Comparison of ENCODE assay signal across 12 cellular contexts in the genomic region with DNA sequence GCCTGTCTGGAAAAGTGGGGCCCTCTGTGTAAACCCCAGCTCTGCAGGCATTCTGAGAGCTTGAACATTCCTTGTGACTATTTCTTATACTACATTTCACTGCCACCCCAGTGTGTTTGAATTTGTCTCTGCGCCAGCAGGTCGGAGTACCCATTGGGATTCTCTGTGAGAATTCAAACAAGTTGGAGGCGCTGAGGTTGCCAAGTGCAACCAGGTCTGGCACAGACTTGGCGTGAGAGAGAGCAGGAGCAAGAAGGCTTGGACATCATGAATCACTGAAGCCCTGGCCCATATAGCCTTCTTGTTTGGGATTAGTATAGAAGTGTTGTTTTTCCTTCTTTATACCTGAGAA. TPM values are rescaled to one million over a fixed set of nuclear protein-coding genes. Genes with fewer than 3 reads are reported as not detected.
DNase-seq lines count a peak whose midpoint lies in the region; ATAC-seq and TF ChIP-seq lines count a peak whose summit lies in the region.
"Had no signal": no experiment of that assay in that cellular context is flagged by ENCODE, and none has a peak within 500 bp of the region (broad histone marks: within the 10 kb centered on the region; RNA-seq: fewer than 3 reads in every experiment).

No MANE protein-coding gene starts in this region.

- ATAC-seq in HCT116 (no peak), right lobe of liver (peak in 2 of 4 donors; percentile 12 to 25)
- ATAC-seq: T-cell had no signal

- H3K79me2 ChIP-seq in HCT116 (ENCODE audit: insufficient read depth, low read length): no peaks in the 10 kb centered on the region
- no peaks in the 10 kb centered on the region for H3K79me2 ChIP-seq in smooth muscle cell (ENCODE audit: low read depth)

- no TSS peak for BruUV-seq in HCT116 (replicated peaks; lab: Mats Ljungman, UMichigan)

- DNase-seq in HCT116 (ENCODE audit: low read depth, low spot score) (no peak), cerebellum (ENCODE audit: low spot score) (peak; percentile 29), right lobe of liver (peak; percentile 37 to 78 (median 72)), smooth muscle cell (lab: John Stamatoyannopoulos, UW; ENCODE audit: unreplicated experiment) (no peak), activated gamma-delta T cell treated with Interleukin-2 at 50 U/mL for 16 hours (no peak), NCI-H2196 treated with DMSO at 0.1 percent for 48 hours (lab: John Stamatoyannopoulos, UW; ENCODE audit: unreplicated experiment) (no peak), NCI-H1092 (lab: John Stamatoyannopoulos, UW) (no peak)
- DNase-seq in NK-92 treated with Interleukin-12 subunit alpha and Interleukin-12 subunit beta, amount 100 ng/mL, for 24 hours (lab: John Stamatoyannopoulos, UW): no peak
- DNase-seq: activated B cell treated with CpG ODN at 0.5 μM for 24 hours; activated naive CD8-positive, alpha-beta T cell treated with anti-CD3 and anti-CD28 coated beads, Interleukin-2, amount 10 ng/mL, durations not matched to agents 7 days and 5 days; MV-4-11; T-cell had no signal

- POLR2A ChIA-PET in HCT116 (lab: Charles Lee): no interaction called here

- H4K20me1 ChIP-seq in HCT116 (ENCODE audit: insufficient read depth) (no peaks in the 10 kb centered on the region), smooth muscle cell (ENCODE audit: low read depth) (no peaks in the 10 kb centered on the region)

- H3K4me3 ChIP-seq in HCT116 (replicated peaks in 1 of 2; ENCODE audit: low read depth in 1 of 2, low read length in 2 of 2) (no peak overlapping the region), right lobe of liver (peak overlapping the region in 2 of 3 donors; percentile 7 to 24), smooth muscle cell (no peak overlapping the region)

- no peak overlapping the region for H3K27ac ChIP-seq in HCT116 (ENCODE audit: low read depth, low read length)
- peak overlapping the region; percentile 49 to 93 (median 92) for H3K27ac ChIP-seq in right lobe of liver
- peak overlapping the region; percentile 98 for H3K27ac ChIP-seq in smooth muscle cell (ENCODE audit: low read depth)

- intact Hi-C loops in HCT116 (cut with micrococcal nuclease) (no loop called here), right lobe of liver (cut with DNase I) (no loop called here)

- no peaks in the 10 kb centered on the region for H3K9me2 ChIP-seq in HCT116 (ENCODE audit: insufficient read depth)

- H3K9me3 ChIP-seq in HCT116 (ENCODE audit: control insufficient read depth in 1 of 2, insufficient read depth in 1 of 2, low read depth in 1 of 2, low read length in 2 of 2) (no peaks in the 10 kb centered on the region), right lobe of liver (no peaks in the 10 kb centered on the region), smooth muscle cell (replicated peaks; ENCODE audit: low read depth) (no peaks in the 10 kb centered on the region)

- H3K4me2 ChIP-seq in HCT116 (ENCODE audit: low read length) (peak overlapping the region; percentile 44), smooth muscle cell (no peak overlapping the region)

- no peaks in the 10 kb centered on the region for H3K27me3 ChIP-seq in HCT116 (ENCODE audit: insufficient read depth, low read length)
- no peaks in the 10 kb centered on the region for H3K27me3 ChIP-seq in right lobe of liver
- no peaks in the 10 kb centered on the region for H3K27me3 ChIP-seq in smooth muscle cell (ENCODE audit: low read depth)

- 24% methylated on average over 3 of the region's 4 CpGs for WGBS in right lobe of liver (ENCODE audit: insufficient coverage, low coverage, low lambda C conversion rate, missing lambda C conversion rate)
- WGBS in smooth muscle cell (ENCODE audit: low lambda C conversion rate): 90% methylated on average over 4 of the region's 4 CpGs

- TF ChIP-seq CTCF in HCT116 (IDR thresholded peaks at IDR 0.05 in 2 of 3, conservative IDR thresholded peaks at IDR 0.05 in 1 of 3; ENCODE audit: borderline replicate concordance in 1 of 3, insufficient read depth in 1 of 3, low read depth in 2 of 3, low read length in 2 of 3): no peak
- TF ChIP-seq CTCF in right lobe of liver (IDR thresholded peaks at IDR 0.05): no peak
- no peak for TF ChIP-seq CTCF in smooth muscle cell (IDR thresholded peaks at IDR 0.05; ENCODE audit: borderline replicate concordance, insufficient read depth, poor library complexity, severe bottlenecking)

- H3K36me3 ChIP-seq in HCT116 (ENCODE audit: control insufficient read depth in 1 of 2, insufficient read depth in 2 of 2, low read length in 2 of 2) (no peaks in the 10 kb centered on the region), right lobe of liver (no peaks in the 10 kb centered on the region), smooth muscle cell (ENCODE audit: low read depth) (no peaks in the 10 kb centered on the region)

- peaks cover 16 to 27% of the 10 kb centered on the region in 2 experiments for H3K4me1 ChIP-seq in HCT116 (ENCODE audit: control insufficient read depth in 1 of 2, insufficient read depth in 2 of 2, low read length in 2 of 2)
- peaks cover 0 to 53% (median 29%) of the 10 kb centered on the region in 4 donors for H3K4me1 ChIP-seq in right lobe of liver
- peaks cover 24% of the 10 kb centered on the region for H3K4me1 ChIP-seq in smooth muscle cell (ENCODE audit: low read depth)

- TF ChIP-seq RAD21 in HCT116 (IDR thresholded peaks at IDR 0.05; ENCODE audit: low read depth): no peak

- CTCF ChIA-PET in HCT116 (lab: Charles Lee): no interaction called here

- H2AFZ ChIP-seq in HCT116 (ENCODE audit: low read depth, low read length, poor library complexity, severe bottlenecking) (no peak overlapping the region), smooth muscle cell (ENCODE audit: low read depth) (no peak overlapping the region)

- H3F3A ChIP-seq in smooth muscle cell (ENCODE audit: low read depth): no peaks in the 10 kb centered on the region

- TF ChIP-seq POLR2A in HCT116 (IDR thresholded peaks at IDR 0.05; ENCODE audit: borderline replicate concordance, extremely low read depth, insufficient read depth, insufficient read length) (no peak), right lobe of liver (IDR thresholded peaks at IDR 0.05) (no peak)

- H3K9ac ChIP-seq in HCT116 (ENCODE audit: low read length) (no peak overlapping the region), smooth muscle cell (ENCODE audit: low read depth) (peak overlapping the region; percentile 49)

- RAD21 ChIA-PET in HCT116 (lab: Charles Lee; ENCODE audit: low non-redundant PET in 1 of 2, low total read pairs in 2 of 2, uncharacterized antibody in 2 of 2, unreplicated experiment in 2 of 2): no interaction called here

TF ChIP-seq in HCT116, 20 proteins besides CTCF, POLR2A, EP300 and RAD21:
- no peak for TF ChIP-seq TCF7L2 (IDR thresholded peaks at IDR 0.05; ENCODE audit: borderline replicate concordance, extremely low read depth, insufficient read depth, insufficient read length)
- no peak for TF ChIP-seq CEBPB (IDR thresholded peaks at IDR 0.05; ENCODE audit: low read depth)
- TF ChIP-seq CBX3 (IDR thresholded peaks at IDR 0.05; ENCODE audit: low read depth): no peak
- TF ChIP-seq, protein P1, sequence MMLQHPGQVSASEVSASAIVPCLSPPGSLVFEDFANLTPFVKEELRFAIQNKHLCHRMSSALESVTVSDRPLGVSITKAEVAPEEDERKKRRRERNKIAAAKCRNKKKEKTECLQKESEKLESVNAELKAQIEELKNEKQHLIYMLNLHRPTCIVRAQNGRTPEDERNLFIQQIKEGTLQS (IDR thresholded peaks at IDR 0.05): no peak
- no peak for TF ChIP-seq ZFX (IDR thresholded peaks at IDR 0.05)
- TF ChIP-seq, protein P2, sequence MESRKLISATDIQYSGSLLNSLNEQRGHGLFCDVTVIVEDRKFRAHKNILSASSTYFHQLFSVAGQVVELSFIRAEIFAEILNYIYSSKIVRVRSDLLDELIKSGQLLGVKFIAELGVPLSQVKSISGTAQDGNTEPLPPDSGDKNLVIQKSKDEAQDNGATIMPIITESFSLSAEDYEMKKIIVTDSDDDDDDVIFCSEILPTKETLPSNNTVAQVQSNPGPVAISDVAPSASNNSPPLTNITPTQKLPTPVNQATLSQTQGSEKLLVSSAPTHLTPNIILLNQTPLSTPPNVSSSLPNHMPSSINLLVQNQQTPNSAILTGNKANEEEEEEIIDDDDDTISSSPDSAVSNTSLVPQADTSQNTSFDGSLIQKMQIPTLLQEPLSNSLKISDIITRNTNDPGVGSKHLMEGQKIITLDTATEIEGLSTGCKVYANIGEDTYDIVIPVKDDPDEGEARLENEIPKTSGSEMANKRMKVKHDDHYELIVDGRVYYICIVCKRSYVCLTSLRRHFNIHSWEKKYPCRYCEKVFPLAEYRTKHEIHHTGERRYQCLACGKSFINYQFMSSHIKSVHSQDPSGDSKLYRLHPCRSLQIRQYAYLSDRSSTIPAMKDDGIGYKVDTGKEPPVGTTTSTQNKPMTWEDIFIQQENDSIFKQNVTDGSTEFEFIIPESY (IDR thresholded peaks at IDR 0.05; ENCODE audit: extremely low read depth, insufficient replicate concordance, low read length): no peak
- no peak for TF ChIP-seq JUND (IDR thresholded peaks at IDR 0.05)
- TF ChIP-seq, protein P3, sequence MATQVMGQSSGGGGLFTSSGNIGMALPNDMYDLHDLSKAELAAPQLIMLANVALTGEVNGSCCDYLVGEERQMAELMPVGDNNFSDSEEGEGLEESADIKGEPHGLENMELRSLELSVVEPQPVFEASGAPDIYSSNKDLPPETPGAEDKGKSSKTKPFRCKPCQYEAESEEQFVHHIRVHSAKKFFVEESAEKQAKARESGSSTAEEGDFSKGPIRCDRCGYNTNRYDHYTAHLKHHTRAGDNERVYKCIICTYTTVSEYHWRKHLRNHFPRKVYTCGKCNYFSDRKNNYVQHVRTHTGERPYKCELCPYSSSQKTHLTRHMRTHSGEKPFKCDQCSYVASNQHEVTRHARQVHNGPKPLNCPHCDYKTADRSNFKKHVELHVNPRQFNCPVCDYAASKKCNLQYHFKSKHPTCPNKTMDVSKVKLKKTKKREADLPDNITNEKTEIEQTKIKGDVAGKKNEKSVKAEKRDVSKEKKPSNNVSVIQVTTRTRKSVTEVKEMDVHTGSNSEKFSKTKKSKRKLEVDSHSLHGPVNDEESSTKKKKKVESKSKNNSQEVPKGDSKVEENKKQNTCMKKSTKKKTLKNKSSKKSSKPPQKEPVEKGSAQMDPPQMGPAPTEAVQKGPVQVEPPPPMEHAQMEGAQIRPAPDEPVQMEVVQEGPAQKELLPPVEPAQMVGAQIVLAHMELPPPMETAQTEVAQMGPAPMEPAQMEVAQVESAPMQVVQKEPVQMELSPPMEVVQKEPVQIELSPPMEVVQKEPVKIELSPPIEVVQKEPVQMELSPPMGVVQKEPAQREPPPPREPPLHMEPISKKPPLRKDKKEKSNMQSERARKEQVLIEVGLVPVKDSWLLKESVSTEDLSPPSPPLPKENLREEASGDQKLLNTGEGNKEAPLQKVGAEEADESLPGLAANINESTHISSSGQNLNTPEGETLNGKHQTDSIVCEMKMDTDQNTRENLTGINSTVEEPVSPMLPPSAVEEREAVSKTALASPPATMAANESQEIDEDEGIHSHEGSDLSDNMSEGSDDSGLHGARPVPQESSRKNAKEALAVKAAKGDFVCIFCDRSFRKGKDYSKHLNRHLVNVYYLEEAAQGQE (IDR thresholded peaks at IDR 0.05; ENCODE audit: low read depth): no peak

RNA-seq across cellular contexts. Expression of a gene that starts 33.0 kb away (rescaled TPM):
- 239 TPM for total RNA-seq in HCT116 (2021; ENCODE audit: unreplicated experiment)
- 146 and 151 TPM in 2 replicates for polyA plus RNA-seq in HCT116 (2012)
- total RNA-seq in cerebellum: 156 TPM
- 100 to 1,000 TPM in 4 of 6 experiments, 10 to 100 TPM in 2; 95.6 to 155 (median 113) TPM for total RNA-seq in right lobe of liver
- 103 and 104 TPM in 2 replicates for total RNA-seq in smooth muscle cell
- polyA plus RNA-seq in smooth muscle cell: 47.6 and 53.7 TPM in 2 replicates

Comparison
In these comparisons a context has a peak if more than half of its experiments do, and no peak if none do; other contexts are left out.
1. DNase-seq: peak in cerebellum (single experiment) and right lobe of liver (3 of 3); none in HCT116 (single experiment), smooth muscle cell (single experiment), activated gamma-delta T cell treated with Interleukin-2 at 50 U/mL for 16 hours (single experiment), NCI-H2196 treated with DMSO at 0.1 percent for 48 hours (single experiment), NK-92 treated with Interleukin-12 subunit alpha and Interleukin-12 subunit beta, amount 100 ng/mL, for 24 hours (single experiment) and NCI-H1092 (single experiment).
2. H3K4me3 ChIP-seq: peak in right lobe of liver (2 of 3); none in HCT116 (0 of 2) and smooth muscle cell (single experiment).